Comparison of ENCODE assay signal across 17 cellular contexts in the genomic region with DNA sequence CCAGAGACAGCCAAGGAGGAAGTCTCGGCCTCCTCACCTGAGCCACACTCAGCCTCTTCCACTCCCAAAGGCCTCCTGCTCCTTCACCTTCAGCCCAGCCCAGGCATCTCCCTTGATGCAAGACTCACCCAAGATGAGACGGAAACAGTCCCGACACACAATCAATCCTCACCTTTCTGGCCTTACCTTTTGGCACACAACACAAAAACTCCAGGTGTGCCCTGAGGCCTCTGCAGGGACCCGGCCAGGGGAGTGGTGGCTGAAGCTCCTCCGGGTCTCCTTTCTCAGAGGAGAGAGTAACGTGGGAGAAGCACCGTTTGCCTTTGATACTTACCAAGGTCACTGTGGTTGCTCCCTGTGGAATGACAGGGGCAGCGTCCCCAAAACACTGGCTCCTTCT. TPM values are rescaled to one million over a fixed set of nuclear protein-coding genes. Genes with fewer than 3 reads are reported as not detected.
DNase-seq lines count a peak whose midpoint lies in the region; ATAC-seq and TF ChIP-seq lines count a peak whose summit lies in the region.
"Had no signal": no experiment of that assay in that cellular context is flagged by ENCODE, and none has a peak within 500 bp of the region (broad histone marks: within the 10 kb centered on the region; RNA-seq: fewer than 3 reads in every experiment).

No MANE protein-coding gene starts in this region.

- H3K23ac ChIP-seq in mesenchymal stem cell (ENCODE audit: low read length in 2 of 2) = no peak overlapping the region

- H2BK120ac ChIP-seq in mesenchymal stem cell (ENCODE audit: low read depth, low read length) = no peak overlapping the region

- H4K91ac ChIP-seq in mesenchymal stem cell (ENCODE audit: low read length) = no peak overlapping the region

- no peak for DNase-seq in PC-3
- DNase-seq in MCF 10A (ENCODE audit: unreplicated experiment) = peak; percentile 33
- no peak for DNase-seq in mesenchymal stem cell
- DNase-seq in heart right ventricle = no peak
- DNase-seq in pons (ENCODE audit: low spot score) = no peak
- DNase-seq in activated CD8-positive, alpha-beta memory T cell treated with anti-CD3 and anti-CD28 coated beads for 24 hours = no peak
- DNase-seq in MV-4-11 (lab: John Stamatoyannopoulos, UW) = no peak
- DNase-seq: 8988T; AML-193; Caco-2; CD8-positive, alpha-beta memory T cell; GM23248 had no signal

- H3K27me3 ChIP-seq in PC-3 (ENCODE audit: low read length) (no peaks in the 10 kb centered on the region), mesenchymal stem cell (ENCODE audit: control insufficient read depth in 1 of 2, insufficient read depth in 1 of 2, low read length in 2 of 2) (no peaks in the 10 kb centered on the region), heart right ventricle (no peaks in the 10 kb centered on the region)
- H3K27me3 ChIP-seq: BLaER1 had no signal

- H3K18ac ChIP-seq in mesenchymal stem cell (ENCODE audit: low read depth in 1 of 2, low read length in 2 of 2) = no peak overlapping the region

- H3K4me1 Mint-ChIP-seq in MCF 10A (ENCODE audit: insufficient read depth, unreplicated experiment) = peaks cover 9% of the 10 kb centered on the region

- no peak overlapping the region for H3K14ac ChIP-seq in mesenchymal stem cell (ENCODE audit: low read length in 2 of 2)

- peaks cover 23% of the 10 kb centered on the region for H3K4me1 ChIP-seq in PC-3 (ENCODE audit: insufficient read depth, low read length)
- peaks cover 11% of the 10 kb centered on the region for H3K4me1 ChIP-seq in mesenchymal stem cell (ENCODE audit: control insufficient read depth, insufficient read depth, low read depth, low read length)
- H3K4me1 ChIP-seq in heart right ventricle = peaks cover 0 to 13% (median 0%) of the 10 kb centered on the region in 9 donors
- H3K4me1 ChIP-seq: Caco-2 had no signal

- no peak for TF ChIP-seq CTCF in 22Rv1 (IDR thresholded peaks at IDR 0.05)
- TF ChIP-seq CTCF in PC-3 (conservative IDR thresholded peaks at IDR 0.05; ENCODE audit: low read depth, low read length) = no peak
- TF ChIP-seq CTCF in MCF 10A (IDR thresholded peaks at IDR 0.05; ENCODE audit: unreplicated experiment) = no peak
- TF ChIP-seq CTCF in heart right ventricle (IDR thresholded peaks at IDR 0.05) = no peak

- H3K4me3 ChIP-seq in PC-3 (ENCODE audit: low read length) (no peak overlapping the region), mesenchymal stem cell (ENCODE audit: insufficient read depth in 1 of 2, low read depth in 1 of 2, low read length in 2 of 2) (no peak overlapping the region), heart right ventricle (no peak overlapping the region)
- H3K4me3 ChIP-seq: BLaER1, GM12878, GM23248 had no signal

- H3K4me3 Mint-ChIP-seq in MCF 10A (ENCODE audit: unreplicated experiment) = no peak overlapping the region
- H3K4me3 Mint-ChIP-seq: CD8-positive, alpha-beta memory T cell had no signal

- BruUV-seq in PC-3 (replicated peaks; lab: Mats Ljungman, UMichigan) = no TSS peak
- BruUV-seq in MCF 10A (replicated peaks; lab: Mats Ljungman, UMichigan) = no TSS peak

- peak overlapping the region; percentile 35 for H2AK5ac ChIP-seq in mesenchymal stem cell (ENCODE audit: low read length, severe bottlenecking)

- H3K79me1 ChIP-seq in mesenchymal stem cell (replicated peaks; ENCODE audit: low read length, poor library complexity, severe bottlenecking) = no peaks in the 10 kb centered on the region

- no peak overlapping the region for H3K4ac ChIP-seq in mesenchymal stem cell (ENCODE audit: low read depth in 1 of 2, low read length in 2 of 2)

- intact Hi-C loops in PC-3 (cut with micrococcal nuclease) (loop anchor here (5.0 kb wide), 1 partner anchor 643 kb away; a partner anchor contains a TSS), MCF 10A (cut with micrococcal nuclease) (loop anchor here (5.0 kb wide), 1 partner anchor 243 kb away; no protein-coding TSS in a partner anchor), heart right ventricle (cut with DNase I) (loop anchor here in 7 of 10 donors (2.0 to 10.0 kb wide), 6 partner anchors 58 to 645 kb away; a partner anchor contains a TSS)

- peaks cover 2% of the 10 kb centered on the region for H3K27me3 Mint-ChIP-seq in MCF 10A (ENCODE audit: insufficient read depth, unreplicated experiment)

- peak overlapping the region; percentile 51 for H3K27ac ChIP-seq in 22Rv1
- H3K27ac ChIP-seq in PC-3 (ENCODE audit: low read length) = 0 out of 2 replicates have a peak overlapping the region, but pooled peaks have one; percentile 2
- no peak overlapping the region for H3K27ac ChIP-seq in mesenchymal stem cell (ENCODE audit: low read length, poor library complexity, severe bottlenecking)
- no peak overlapping the region for H3K27ac ChIP-seq in heart right ventricle
- H3K27ac ChIP-seq: BLaER1, GM23248, HL-60 had no signal

- H4K8ac ChIP-seq in mesenchymal stem cell (ENCODE audit: low read length) = no peak overlapping the region

- no peak overlapping the region for H2BK15ac ChIP-seq in mesenchymal stem cell (ENCODE audit: low read depth, poor library complexity, severe bottlenecking)

- H3K36me3 ChIP-seq in PC-3 (ENCODE audit: low read depth, low read length) = no peaks in the 10 kb centered on the region
- H3K36me3 ChIP-seq in mesenchymal stem cell (ENCODE audit: control insufficient read depth in 1 of 2, insufficient read depth in 2 of 2, low read depth in 1 of 2, low read length in 2 of 2) = no peaks in the 10 kb centered on the region
- H3K36me3 ChIP-seq in heart right ventricle = no peaks in the 10 kb centered on the region
- H3K36me3 ChIP-seq: BLaER1 had no signal

- POLR2A ChIA-PET in PC-3 (lab: Charles Lee; ENCODE audit: unreplicated experiment) (interaction anchor here (0.6 kb wide), 1 partner anchor 246 kb away, joined by 3 read pairs; no protein-coding TSS in a partner anchor), MCF 10A (lab: Yijun Ruan, JAX) (interaction anchor here (1.4 kb wide), 1 partner anchor 643 kb away, joined by 3 read pairs; no protein-coding TSS in a partner anchor)

- H3K4me2 ChIP-seq in PC-3 (ENCODE audit: low read length) (no peak overlapping the region), mesenchymal stem cell (ENCODE audit: low read length, poor library complexity, severe bottlenecking) (no peak overlapping the region)
- H3K4me2 ChIP-seq: BLaER1 had no signal

- H4K20me1 ChIP-seq in PC-3 (ENCODE audit: low read length) = no peaks in the 10 kb centered on the region
- H4K20me1 ChIP-seq: BLaER1 had no signal

- H2AFZ ChIP-seq in PC-3 (ENCODE audit: low read length) (no peak overlapping the region), mesenchymal stem cell (ENCODE audit: low read depth, low read length) (no peak overlapping the region)
- H2AFZ ChIP-seq: GM23248 had no signal

- H2BK5ac ChIP-seq in mesenchymal stem cell (ENCODE audit: low read depth, low read length, poor library complexity, severe bottlenecking) = no peak overlapping the region

- no peaks in the 10 kb centered on the region for H3F3A ChIP-seq in PC-3 (ENCODE audit: low read length, unreplicated experiment)

- H3K9me3 ChIP-seq in PC-3 (ENCODE audit: low read length) (no peaks in the 10 kb centered on the region), mesenchymal stem cell (ENCODE audit: control insufficient read depth, low read length) (no peaks in the 10 kb centered on the region), heart right ventricle (no peaks in the 10 kb centered on the region)
- H3K9me3 ChIP-seq: BLaER1, Caco-2 had no signal

- ATAC-seq in PC-3 (no peak), heart right ventricle (no peak)
- ATAC-seq: GM12878, HCT116 had no signal

- CTCF ChIA-PET in PC-3 (lab: Charles Lee) = no interaction called here
- CTCF ChIA-PET in MCF 10A (lab: Yijun Ruan, JAX) = interaction anchor here (1.5 kb wide), 1 partner anchor 87 kb away, joined by 7 read pairs; a partner anchor contains a TSS

- H3K9me2 ChIP-seq in PC-3 (replicated peaks; ENCODE audit: low read length) = no peaks in the 10 kb centered on the region

- WGBS in mesenchymal stem cell = 92% methylated on average over 7 of the region's 8 CpGs
- 84 to 89% methylated on average over 8 of the region's 8 CpGs for WGBS in heart right ventricle, 2 donors

- peaks cover 5% of the 10 kb centered on the region for H3K36me3 Mint-ChIP-seq in MCF 10A (ENCODE audit: insufficient read depth, unreplicated experiment)

- no peaks in the 10 kb centered on the region for H3K79me2 ChIP-seq in PC-3 (ENCODE audit: low read length)

- no peak overlapping the region for H3K27ac Mint-ChIP-seq in MCF 10A (ENCODE audit: low read depth, unreplicated experiment)
- H3K27ac Mint-ChIP-seq: CD8-positive, alpha-beta memory T cell had no signal

- H3K9ac ChIP-seq in PC-3 (ENCODE audit: low read length) (no peak overlapping the region), mesenchymal stem cell (ENCODE audit: low read length) (no peak overlapping the region)
- H3K9ac ChIP-seq: BLaER1, GM23248 had no signal

- H2BK12ac ChIP-seq in mesenchymal stem cell (ENCODE audit: low read length in 2 of 2) = no peak overlapping the region

- H3K9me3 Mint-ChIP-seq in MCF 10A (ENCODE audit: unreplicated experiment) = no peaks in the 10 kb centered on the region
- H3K9me3 Mint-ChIP-seq: CD8-positive, alpha-beta memory T cell had no signal

RNA-seq across cellular contexts. Expression of a gene that starts 23.8 kb away (rescaled TPM):
- total RNA-seq in PC-3 (2014; rRNA removed) (0.07 TPM in 1 of 2 replicates, not detected in the other), MCF 10A (2022) (not detected in 2 replicates), heart right ventricle (10 to 100 TPM in 9 of 10 donors, 1 to 10 TPM in 1; 8.1 to 33.8 (median 19.5) TPM)
- polyA plus RNA-seq in mesenchymal stem cell (2013, experiment 1 of 2) = 0.76 TPM
- polyA plus RNA-seq in mesenchymal stem cell (2013, experiment 2 of 2) = 0.59 TPM
- polyA plus RNA-seq in heart right ventricle = 10 to 100 TPM; 11.7 to 36.2 TPM
- total RNA-seq: GM12878, GM23248 had no signal
- polyA plus RNA-seq: GM23248 had no signal

RNA-seq across cellular contexts. Expression of a gene that starts 59.1 kb away (rescaled TPM):
- 53.9 and 55.1 TPM in 2 replicates for total RNA-seq in PC-3 (2014; rRNA removed)
- 51.7 and 52.8 TPM in 2 replicates for total RNA-seq in MCF 10A (2022)
- polyA plus RNA-seq in mesenchymal stem cell (2013, experiment 1 of 2) = 66.8 TPM
- polyA plus RNA-seq in mesenchymal stem cell (2013, experiment 2 of 2) = 68.3 TPM
- 10 to 100 TPM; 30.3 to 58.1 (median 37.7) TPM for total RNA-seq in heart right ventricle
- polyA plus RNA-seq in heart right ventricle = 10 to 100 TPM; 42.5 to 55.6 TPM

RNA-seq across cellular contexts. Expression of a gene that starts 59.2 kb away (rescaled TPM):
- 5.9 and 6.3 TPM in 2 replicates for total RNA-seq in PC-3 (2014; rRNA removed)
- total RNA-seq in MCF 10A (2022) = 4.9 and 5.2 TPM in 2 replicates
- polyA plus RNA-seq in mesenchymal stem cell (2013, experiment 1 of 2) = 2.6 TPM
- polyA plus RNA-seq in mesenchymal stem cell (2013, experiment 2 of 2) = 2.8 TPM
- 1 to 10 TPM; 1.4 to 2.6 (median 2.0) TPM for total RNA-seq in heart right ventricle
- polyA plus RNA-seq in heart right ventricle = 1 to 10 TPM; 1.6 to 6.9 TPM

Comparison
In these comparisons a context has a peak if more than half of its experiments do, and no peak if none do; other contexts are left out.
1. H3K27ac ChIP-seq: peak in 22Rv1 (single experiment) and PC-3 (single experiment); none in mesenchymal stem cell (single experiment) and heart right ventricle (0 of 10).